In the genomic region with DNA sequence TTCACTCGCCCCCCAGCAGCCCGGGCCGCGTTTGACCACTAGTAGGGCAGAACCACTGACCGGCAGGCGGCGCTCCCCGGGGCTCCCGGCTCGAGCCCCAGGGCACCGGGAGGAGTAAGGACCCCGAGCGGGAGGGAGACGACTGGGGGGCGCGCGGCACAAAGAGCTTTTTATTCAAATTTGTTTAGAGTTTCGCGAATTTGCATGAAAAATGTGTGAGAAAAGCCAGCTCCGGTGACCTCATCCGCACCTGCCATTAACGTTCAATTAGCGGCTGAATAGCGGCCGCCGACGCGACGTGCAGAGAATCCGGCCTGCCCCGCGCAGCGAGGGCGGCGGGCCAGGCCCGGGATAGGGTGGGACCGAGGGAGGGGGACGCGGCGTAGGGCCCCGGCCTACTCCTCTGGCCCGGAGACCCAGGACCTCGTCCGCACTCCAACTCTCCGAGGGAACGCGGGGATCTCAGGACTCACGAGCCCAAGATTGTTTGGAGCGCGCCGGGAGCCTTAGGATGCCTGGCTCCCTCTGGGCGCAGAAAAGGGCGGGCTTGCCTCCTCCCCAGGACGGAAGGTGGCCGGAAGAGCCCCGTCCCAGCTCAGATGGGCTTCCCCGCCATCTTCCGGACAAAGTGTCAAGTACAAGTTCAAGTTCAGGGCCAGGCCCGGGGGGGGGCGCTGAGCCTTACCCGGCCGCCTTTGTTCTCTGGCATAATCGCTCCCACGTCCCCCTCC, we compare ENCODE assay signal across 8 cellular contexts.
A peak's percentile ranks its signal among the peaks of the same experiment; 100 is the strongest.
DNase-seq lines count a peak whose midpoint lies in the region; ATAC-seq and TF ChIP-seq lines count a peak whose summit lies in the region.

No MANE protein-coding gene starts in this region.

- no peaks in the 10 kb centered on the region for H3K9me3 Mint-ChIP-seq in activated naive CD8-positive, alpha-beta T cell treated with anti-CD3 and anti-CD28 coated beads, Interleukin-2, amount 10 ng/mL, durations not matched to agents 7 days and 5 days

- in situ Hi-C loops in GM13977 (cut with MboI; ENCODE audit: low pct_unique_long_range_greater_than_20kb, low sequenced_read_pairs, unreplicated experiment), result no loop called here

- H3K27ac Mint-ChIP-seq in activated naive CD8-positive, alpha-beta T cell treated with anti-CD3 and anti-CD28 coated beads, Interleukin-2, amount 10 ng/mL, durations not matched to agents 7 days and 5 days, result peak overlapping the region; percentile 67

- POLR2A ChIA-PET in activated naive CD8-positive, alpha-beta T cell treated with anti-CD3 and anti-CD28 coated beads, Interleukin-2, amount 10 ng/mL, durations not matched to agents 7 days and 5 days (lab: Charles Lee), result interaction anchor here (0.6 to 0.9 kb wide), 2 partner anchors 35 to 39 kb away, joined by 3 to 5 read pairs; no protein-coding TSS in a partner anchor

- H3K36me3 Mint-ChIP-seq in activated naive CD8-positive, alpha-beta T cell treated with anti-CD3 and anti-CD28 coated beads, Interleukin-2, amount 10 ng/mL, durations not matched to agents 7 days and 5 days, result no peaks in the 10 kb centered on the region

- H3K4me3 ChIP-seq in AG09309 (ENCODE audit: control insufficient read depth, low read depth, low read length), result peak overlapping the region; percentile 32

- peak; percentile 51 for ATAC-seq in HG02973 (IDR thresholded peaks at IDR 0.05; ENCODE audit: unreplicated experiment)
- peak; percentile 71 for ATAC-seq in activated naive CD8-positive, alpha-beta T cell treated with anti-CD3 and anti-CD28 coated beads, Interleukin-2, amount 10 ng/mL, durations not matched to agents 7 days and 5 days (ENCODE audit: low read depth)

- H3K27me3 Mint-ChIP-seq in activated naive CD8-positive, alpha-beta T cell treated with anti-CD3 and anti-CD28 coated beads, Interleukin-2, amount 10 ng/mL, durations not matched to agents 7 days and 5 days, result peaks cover 55% of the 10 kb centered on the region

- peak overlapping the region; percentile 79 for H3K4me3 Mint-ChIP-seq in activated naive CD8-positive, alpha-beta T cell treated with anti-CD3 and anti-CD28 coated beads, Interleukin-2, amount 10 ng/mL, durations not matched to agents 7 days and 5 days

- TF ChIP-seq CTCF in AG09309 (IDR thresholded peaks at IDR 0.05; ENCODE audit: control insufficient read depth, insufficient read depth, low read depth, low read length, missing control alignments) (peak; percentile 46), GM13977 (IDR thresholded peaks at IDR 0.05; ENCODE audit: extremely low read depth, insufficient read depth, missing control alignments) (peak; percentile 72)

- peaks cover 12% of the 10 kb centered on the region for H3K4me1 Mint-ChIP-seq in activated naive CD8-positive, alpha-beta T cell treated with anti-CD3 and anti-CD28 coated beads, Interleukin-2, amount 10 ng/mL, durations not matched to agents 7 days and 5 days

- no peak for DNase-seq in AG09309 (ENCODE audit: low read depth)
- peak; percentile 87 for DNase-seq in GM13977 (ENCODE audit: low spot score)
- peak; percentile 24 to 61 for DNase-seq in NCI-H446 (lab: John Stamatoyannopoulos, UW)
- peak; percentile 67 for DNase-seq in activated naive CD8-positive, alpha-beta T cell treated with anti-CD3 and anti-CD28 coated beads, Interleukin-2, amount 10 ng/mL, durations not matched to agents 7 days and 5 days
- peak in 31 of 51 donors; percentile 24 to 80 (median 56) for DNase-seq in hypothalamus (lab: John Stamatoyannopoulos, UW)
- peak; percentile 30 for DNase-seq in stimulated activated CD4-positive, alpha-beta T cell treated with anti-CD3 and anti-CD28 coated beads, Interleukin-4, amount 100 ng/mL, for 1 hour
- DNase-seq in 8988T, result no peak

Comparison
In these comparisons a context has a peak if more than half of its experiments do, and no peak if none do; other contexts are left out.
1. DNase-seq: peak in GM13977 (single experiment), NCI-H446 (2 of 2), activated naive CD8-positive, alpha-beta T cell treated with anti-CD3 and anti-CD28 coated beads, Interleukin-2, amount 10 ng/mL, durations not matched to agents 7 days and 5 days (single experiment), hypothalamus (31 of 51) and stimulated activated CD4-positive, alpha-beta T cell treated with anti-CD3 and anti-CD28 coated beads, Interleukin-4, amount 100 ng/mL, for 1 hour (single experiment); none in AG09309 (single experiment) and 8988T (single experiment).